2 cellular contexts compared by ENCODE assay signal in the genomic region with DNA sequence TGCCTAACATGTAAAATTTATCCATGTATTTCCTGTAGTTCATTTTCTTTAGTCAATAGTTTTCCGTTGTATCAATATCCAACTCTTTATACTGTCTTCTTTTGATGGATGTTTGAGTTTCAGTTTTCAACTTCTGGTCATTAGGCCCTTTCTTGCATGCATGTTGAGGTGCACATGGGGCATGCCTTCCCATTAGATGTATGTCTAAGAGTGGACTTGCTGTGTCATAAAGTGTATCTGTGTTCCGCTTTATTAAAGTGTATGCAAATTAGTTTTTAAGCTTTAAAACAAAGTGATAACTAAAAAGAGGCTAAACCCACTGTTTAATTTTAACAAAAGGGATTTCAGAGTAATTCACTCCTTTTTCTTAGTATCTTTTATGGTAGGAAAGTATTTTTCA.
TF ChIP-seq lines count a peak whose summit lies in the region.

No MANE protein-coding gene starts in this region.

TF ChIP-seq in GM12891, 5 proteins besides CTCF, POLR2A, EP300 and RAD21:
- TF ChIP-seq POU2F2 (IDR thresholded peaks at IDR 0.05; ENCODE audit: low read depth, low read length), result no peak
- no peak for TF ChIP-seq TAF1 (IDR thresholded peaks at IDR 0.05; ENCODE audit: low read depth, low read length)
- TF ChIP-seq PAX5 (IDR thresholded peaks at IDR 0.05; ENCODE audit: insufficient read depth, low read length, severe bottlenecking), result no peak
- TF ChIP-seq SPI1 (IDR thresholded peaks at IDR 0.05; ENCODE audit: low read depth, low read length), result peak; percentile 62; the same call in 1 of the 2 replicates
- TF ChIP-seq POLR2AphosphoS5 (IDR thresholded peaks at IDR 0.05; ENCODE audit: low read depth, low read length), result no peak

TF ChIP-seq in GM12878, 131 proteins besides CTCF, POLR2A, EP300 and RAD21:
- TF ChIP-seq NFXL1 (IDR thresholded peaks at IDR 0.05; ENCODE audit: borderline replicate concordance) (no peak), BCL11A (IDR thresholded peaks at IDR 0.05; ENCODE audit: low read depth, low read length) (peak; percentile 34; the same call in 1 of the 2 replicates), PAX5 (IDR thresholded peaks at IDR 0.05; ENCODE audit: borderline replicate concordance, low read depth, low read length) (no peak), FOXK2 (IDR thresholded peaks at IDR 0.05) (no peak), SPI1 (IDR thresholded peaks at IDR 0.05; ENCODE audit: borderline replicate concordance, insufficient read depth, low read depth, low read length) (peak; percentile 66; the same call in 1 of the 2 replicates), CBX5 (IDR thresholded peaks at IDR 0.05; ENCODE audit: low read depth) (0 out of 2 replicates have a peak, but pooled peaks have one; percentile 28), JUNB (IDR thresholded peaks at IDR 0.05) (peak; percentile 2; the same call in 1 of the 2 replicates)
